Comparison of ENCODE assay signal across 19 cellular contexts in genomic region chr17:79252886-79253285, GRCh38.
"Had no signal": no experiment of that assay in that cellular context is flagged by ENCODE, and none has a peak within 500 bp of the region (broad histone marks: within the 10 kb centered on the region; RNA-seq: fewer than 3 reads in every experiment).

No MANE protein-coding gene starts in this region.

- H3K36me3 Mint-ChIP-seq: activated CD4-positive, alpha-beta memory T cell treated with anti-CD3 and anti-CD28 coated beads for 36 hours; brain; stimulated activated naive B cell treated with anti-CD40 and anti-IgM and Interleukin-4, amounts not matched to agents 10 μg/mL and 1 μg/mL and 100 μg/mL, for 72 hours had no signal

- H3K9me3 Mint-ChIP-seq: activated B cell treated with CpG ODN at 0.5 μM for 24 hours; activated CD4-positive, alpha-beta memory T cell treated with anti-CD3 and anti-CD28 coated beads for 36 hours; brain; nephron progenitor cell; stimulated activated naive B cell treated with anti-CD40 and anti-IgM and Interleukin-4, amounts not matched to agents 10 μg/mL and 1 μg/mL and 100 μg/mL, for 72 hours had no signal

- DNase-seq: activated B cell treated with CpG ODN at 0.5 μM for 24 hours; activated CD4-positive, alpha-beta memory T cell treated with anti-CD3 and anti-CD28 coated beads for 36 hours; activated CD4-positive, alpha-beta T cell treated with anti-CD3 and anti-CD28 coated beads for 4 hours; activated naive CD4-positive, alpha-beta T cell; caudate nucleus; dorsolateral prefrontal cortex; gastrocnemius medialis; head of caudate nucleus; kidney; nephron progenitor cell; occipital lobe; retina; spleen; stimulated activated CD4-positive, alpha-beta T cell treated with anti-CD3 and anti-CD28 coated beads, Interleukin-4, amount 100 ng/mL, for 4 hours; stimulated activated naive B cell treated with anti-CD40 and anti-IgM and Interleukin-4, amounts not matched to agents 10 μg/mL and 1 μg/mL and 100 μg/mL, for 72 hours; upper lobe of left lung had no signal

- H3K4me1 Mint-ChIP-seq: nephron progenitor cell had no signal

- H3K9me3 ChIP-seq: gastrocnemius medialis, spleen, thoracic aorta, upper lobe of left lung had no signal

- H3K36me3 ChIP-seq: gastrocnemius medialis, spleen, thoracic aorta, upper lobe of left lung had no signal

- H3K4me3 ChIP-seq: dorsolateral prefrontal cortex, gastrocnemius medialis, spleen, thoracic aorta, upper lobe of left lung had no signal

- H3K4me3 Mint-ChIP-seq: activated B cell treated with CpG ODN at 0.5 μM for 24 hours; activated CD4-positive, alpha-beta memory T cell treated with anti-CD3 and anti-CD28 coated beads for 36 hours; brain; nephron progenitor cell; stimulated activated naive B cell treated with anti-CD40 and anti-IgM and Interleukin-4, amounts not matched to agents 10 μg/mL and 1 μg/mL and 100 μg/mL, for 72 hours had no signal

- H3K27ac Mint-ChIP-seq: activated B cell treated with CpG ODN at 0.5 μM for 24 hours; activated CD4-positive, alpha-beta memory T cell treated with anti-CD3 and anti-CD28 coated beads for 36 hours; brain; nephron progenitor cell; stimulated activated naive B cell treated with anti-CD40 and anti-IgM and Interleukin-4, amounts not matched to agents 10 μg/mL and 1 μg/mL and 100 μg/mL, for 72 hours had no signal

- H3K27me3 ChIP-seq: upper lobe of left lung had no signal

- H3K27ac ChIP-seq: gastrocnemius medialis, spleen, thoracic aorta, upper lobe of left lung had no signal

- H3K4me1 ChIP-seq: gastrocnemius medialis, spleen, upper lobe of left lung had no signal

- ATAC-seq: gastrocnemius medialis, left lobe of liver had no signal
